31 cellular contexts compared by ENCODE assay signal in the genomic region with DNA sequence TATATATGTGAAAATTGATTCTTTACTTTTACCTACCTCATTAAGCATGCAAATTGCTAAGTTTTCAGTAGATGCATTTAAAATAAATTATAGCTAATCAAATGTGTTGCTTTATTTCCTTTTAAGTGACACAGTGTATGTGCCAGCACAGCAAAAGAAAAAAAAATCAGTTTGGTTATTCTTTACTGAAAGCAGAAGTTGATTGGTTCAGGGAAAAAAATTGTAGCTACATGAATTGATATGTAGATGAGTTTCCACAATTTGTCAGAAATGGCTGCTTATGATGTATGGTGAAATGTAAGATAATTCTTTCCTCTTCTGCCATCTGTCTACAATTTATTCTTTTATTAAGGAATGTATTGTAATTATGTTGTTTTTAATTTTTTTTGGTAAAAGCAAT.
"Had no signal": no experiment of that assay in that cellular context is flagged by ENCODE, and none has a peak within 500 bp of the region (broad histone marks: within the 10 kb centered on the region; RNA-seq: fewer than 3 reads in every experiment).

No MANE protein-coding gene starts in this region.

- H3K4me3 Mint-ChIP-seq: activated CD4-positive, alpha-beta memory T cell treated with anti-CD3 and anti-CD28 coated beads for 36 hours; activated naive CD4-positive, alpha-beta T cell treated with anti-CD3 and anti-CD28 coated beads, Interleukin-2, amount 10 ng/mL, durations not matched to agents 7 days and 5 days; activated naive CD8-positive, alpha-beta T cell; activated naive CD8-positive, alpha-beta T cell treated with anti-CD3 and anti-CD28 coated beads, Interleukin-2, amount 50 U/mL, for 24 hours; T-helper 1 cell treated with Interleukin-12 subunit alpha and Interleukin-12 subunit beta and Interleukin-4 antibody, amounts not matched to agents 30 μg/mL and 1 μg/mL, for 36 hours; T-helper 2 cell treated with Interferon-gamma antibody and Interleukin-4, amounts not matched to agents 5 μg/mL and 100 μg/mL, for 36 hours had no signal

- H3K27ac ChIP-seq: ascending aorta, cardiac muscle cell, Peyer's patch, SJSA1 had no signal

- H3K4me3 ChIP-seq: ascending aorta, cardiac muscle cell, MG63, Peyer's patch, SJSA1 had no signal

- H3K36me3 Mint-ChIP-seq: activated CD4-positive, alpha-beta memory T cell treated with anti-CD3 and anti-CD28 coated beads for 36 hours; activated naive CD8-positive, alpha-beta T cell had no signal

- H3K27me3 Mint-ChIP-seq: activated CD4-positive, alpha-beta memory T cell treated with anti-CD3 and anti-CD28 coated beads for 36 hours; activated naive CD4-positive, alpha-beta T cell treated with anti-CD3 and anti-CD28 coated beads, Interleukin-2, amount 10 ng/mL, durations not matched to agents 7 days and 5 days; activated naive CD8-positive, alpha-beta T cell; activated naive CD8-positive, alpha-beta T cell treated with anti-CD3 and anti-CD28 coated beads, Interleukin-2, amount 50 U/mL, for 24 hours had no signal

- H3K9me3 Mint-ChIP-seq: activated CD4-positive, alpha-beta memory T cell treated with anti-CD3 and anti-CD28 coated beads for 36 hours; activated naive CD4-positive, alpha-beta T cell treated with anti-CD3 and anti-CD28 coated beads, Interleukin-2, amount 10 ng/mL, durations not matched to agents 7 days and 5 days; activated naive CD8-positive, alpha-beta T cell treated with anti-CD3 and anti-CD28 coated beads, Interleukin-2, amount 50 U/mL, for 24 hours; T-helper 1 cell treated with Interleukin-12 subunit alpha and Interleukin-12 subunit beta and Interleukin-4 antibody, amounts not matched to agents 30 μg/mL and 1 μg/mL, for 36 hours; T-helper 2 cell treated with Interferon-gamma antibody and Interleukin-4, amounts not matched to agents 5 μg/mL and 100 μg/mL, for 36 hours had no signal

- H3K4me1 ChIP-seq: SJSA1 had no signal

- ATAC-seq: activated naive CD8-positive, alpha-beta T cell treated with anti-CD3 and anti-CD28 coated beads, Interleukin-2, amount 50 U/mL, for 24 hours; PC-3 had no signal

- H3K36me3 ChIP-seq: ascending aorta, cardiac muscle cell, MG63, Peyer's patch, SJSA1 had no signal

- H3K27ac Mint-ChIP-seq: activated CD4-positive, alpha-beta memory T cell treated with anti-CD3 and anti-CD28 coated beads for 36 hours; activated naive CD4-positive, alpha-beta T cell treated with anti-CD3 and anti-CD28 coated beads, Interleukin-2, amount 10 ng/mL, durations not matched to agents 7 days and 5 days; activated naive CD8-positive, alpha-beta T cell; T-helper 1 cell treated with Interleukin-12 subunit alpha and Interleukin-12 subunit beta and Interleukin-4 antibody, amounts not matched to agents 30 μg/mL and 1 μg/mL, for 36 hours; T-helper 2 cell treated with Interferon-gamma antibody and Interleukin-4, amounts not matched to agents 5 μg/mL and 100 μg/mL, for 36 hours had no signal

- H3K9me3 ChIP-seq: ascending aorta, MG63, Peyer's patch, SJSA1, SK-N-SH had no signal

- DNase-seq: activated CD4-positive, alpha-beta memory T cell treated with anti-CD3 and anti-CD28 coated beads for 36 hours; activated CD4-positive, alpha-beta T cell treated with anti-CD3 and anti-CD28 coated beads for 4 hours; activated CD4-positive, alpha-beta T cell treated with anti-CD3 and anti-CD28 coated beads, Interleukin-2, amount 50 U/mL, for 1 hour; activated CD8-positive, alpha-beta memory T cell treated with anti-CD3 and anti-CD28 coated beads, Interleukin-2, amount 50 U/mL, for 4 hours; activated effector memory CD4-positive, alpha-beta T cell treated with Interleukin-2 at 50 U/mL for 16 hours; activated naive CD4-positive, alpha-beta T cell treated with anti-CD3 and anti-CD28 coated beads, Interleukin-2, amount 10 ng/mL, durations not matched to agents 7 days and 5 days; activated naive CD8-positive, alpha-beta T cell treated with anti-CD3 and anti-CD28 coated beads, Interleukin-2, amount 50 U/mL, for 24 hours; activated T-cell treated with anti-CD3 and anti-CD28 coated beads for 4 hours; activated T-cell treated with anti-CD3 and anti-CD28 coated beads, Interleukin-2, amount 50 U/mL, for 48 hours; KG1; MG63; NCI-H1105; NCI-H1436; NCI-H1694; NCI-H1930; NCI-H2081 treated with DMSO at 0.1 percent for 48 hours; NCI-H510A; NCI-H526; NCI-H748 treated with DMSO at 0.1 percent for 48 hours; NK-92 treated with Interleukin-12 subunit alpha and Interleukin-12 subunit beta, amount 100 ng/mL, for 24 hours; PC-3; Peyer's patch; RPMI8226; SHP77 treated with DMSO at 0.1 percent for 48 hours; SK-N-SH had no signal

- H3K27me3 ChIP-seq: ascending aorta, cardiac muscle cell, MG63, Peyer's patch, SJSA1 had no signal
